Comparison of ENCODE assay signal across 1 cellular context in genomic region chr4:7118013-7118832, GRCh38.
TF ChIP-seq lines count a peak whose summit lies in the region.

No MANE protein-coding gene starts in this region.

TF ChIP-seq in WTC11, 78 proteins besides CTCF, POLR2A, EP300 and RAD21 (continued from another document):
- TF ChIP-seq STAT6 (CRISPR knock-in tag; conservative IDR thresholded peaks at IDR 0.05; ENCODE audit: low read depth), result no peak
- no peak for TF ChIP-seq JUN (CRISPR knock-in tag; IDR thresholded peaks at IDR 0.05)
- TF ChIP-seq CREM (CRISPR knock-in tag; IDR thresholded peaks at IDR 0.05), result no peak
- no peak for TF ChIP-seq ERG (CRISPR knock-in tag; IDR thresholded peaks at IDR 0.05)
- TF ChIP-seq FOXJ3 (CRISPR knock-in tag; IDR thresholded peaks at IDR 0.05; ENCODE audit: borderline replicate concordance), result no peak
- TF ChIP-seq ELF4 (CRISPR knock-in tag; IDR thresholded peaks at IDR 0.05; ENCODE audit: low read depth), result no peak
- TF ChIP-seq ZNF219 (CRISPR knock-in tag; IDR thresholded peaks at IDR 0.05; ENCODE audit: borderline replicate concordance), result no peak
- TF ChIP-seq IRF2 (CRISPR knock-in tag; IDR thresholded peaks at IDR 0.05; ENCODE audit: borderline replicate concordance, low read depth), result no peak
- TF ChIP-seq PRDM15 (CRISPR knock-in tag; IDR thresholded peaks at IDR 0.05), result no peak
- no peak for TF ChIP-seq ATF3 (CRISPR knock-in tag; conservative IDR thresholded peaks at IDR 0.05)
- no peak for TF ChIP-seq TP53 (CRISPR knock-in tag; IDR thresholded peaks at IDR 0.05)
